In the genomic region with DNA sequence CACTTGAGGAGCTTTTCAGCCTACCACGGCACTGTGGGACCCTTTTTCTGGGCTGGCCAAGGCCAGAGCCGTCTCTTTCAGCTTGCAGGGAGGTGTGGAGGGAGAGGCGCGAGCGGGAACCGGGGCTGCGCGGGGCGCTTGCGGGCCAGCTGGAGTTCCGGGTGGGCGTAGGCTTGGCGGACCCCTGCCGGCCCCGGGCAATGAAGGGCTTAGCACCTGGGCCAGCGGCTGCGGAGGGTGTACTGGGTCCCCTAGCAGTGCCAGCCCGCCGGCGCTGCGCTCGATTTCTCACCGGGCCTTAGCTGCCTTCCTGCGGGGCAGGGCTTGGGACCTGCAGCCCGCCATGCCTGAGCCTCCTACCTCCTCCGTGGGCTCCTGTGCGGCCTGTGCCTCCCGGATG, we compare ENCODE assay signal across 4 cellular contexts. TPM values are rescaled to one million over a fixed set of nuclear protein-coding genes. Genes with fewer than 3 reads are reported as not detected.
"Had no signal": no experiment of that assay in that cellular context is flagged by ENCODE, and none has a peak within 500 bp of the region (broad histone marks: within the 10 kb centered on the region; RNA-seq: fewer than 3 reads in every experiment).

No MANE protein-coding gene starts in this region.

RNA-seq across cellular contexts. Expression of a gene that starts 25.9 kb away (rescaled TPM):
- total RNA-seq: activated CD4-positive, alpha-beta T cell treated with anti-CD3 and anti-CD28 coated beads, Interleukin-2, amount 10 ng/mL, durations not matched to agents 24 days and 14 days; activated CD8-positive, alpha-beta memory T cell treated with anti-CD3 and anti-CD28 coated beads, Interleukin-2, amount 10 ng/mL, durations not matched to agents 7 days and 5 days; activated CD8-positive, alpha-beta T cell treated with anti-CD3 and anti-CD28 coated beads, Interleukin-2, amount 10 ng/mL, durations not matched to agents 7 days and 5 days; T-helper 1 cell treated with Interleukin-12 subunit alpha and Interleukin-12 subunit beta and Interleukin-4 antibody, amounts not matched to agents 30 ng/mL and 1 ng/mL, for 36 hours had no signal
